1 cellular context compared by ENCODE assay signal in the genomic region with DNA sequence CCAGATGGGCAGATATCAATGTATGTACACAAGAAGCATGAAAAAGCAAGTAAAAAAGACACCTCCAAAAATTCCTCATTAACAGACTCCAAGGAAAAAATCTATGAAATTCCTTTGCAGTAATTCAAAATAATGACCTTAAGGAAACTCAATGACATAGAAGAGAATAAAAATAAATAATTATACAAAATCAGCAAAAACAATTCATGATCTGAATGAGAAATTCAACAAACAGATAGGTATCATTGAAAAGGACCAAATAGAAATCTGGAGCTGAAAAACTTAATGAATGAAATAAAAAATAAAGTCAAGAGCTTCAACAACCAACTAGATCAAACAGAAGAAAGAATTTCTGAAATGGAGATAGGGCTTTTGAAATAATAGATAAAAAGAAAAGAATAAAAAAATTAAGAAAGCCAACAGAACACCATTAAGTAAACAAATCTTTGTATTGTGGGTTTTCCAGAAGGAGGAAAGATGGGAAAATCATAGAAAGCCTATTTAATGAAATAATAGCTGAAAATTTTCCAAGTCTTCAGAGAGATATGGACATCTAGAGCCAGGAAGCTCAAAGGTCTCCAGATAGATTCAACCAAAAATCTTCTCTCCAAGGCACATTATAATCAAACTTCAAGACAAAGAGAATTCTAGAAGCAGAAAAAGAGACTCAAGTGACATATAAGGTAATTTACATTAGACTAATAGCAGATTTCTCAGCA.
A peak's percentile ranks its signal among the peaks of the same experiment; 100 is the strongest.
TF ChIP-seq lines count a peak whose summit lies in the region.

No MANE protein-coding gene starts in this region.

TF ChIP-seq in K562, 482 proteins besides CTCF, POLR2A, EP300 and RAD21 (continued from another document and continues in another):
- TF ChIP-seq ZNF75A (CRISPR knock-in tag; IDR thresholded peaks at IDR 0.05): no peak
- no peak for TF ChIP-seq PTTG1 (tag; IDR thresholded peaks at IDR 0.05; ENCODE audit: low read depth)
- TF ChIP-seq EHMT2 (IDR thresholded peaks at IDR 0.05): peak; percentile 63; the same call in 1 of the 2 replicates
- no peak for TF ChIP-seq SRSF9 (IDR thresholded peaks at IDR 0.05; ENCODE audit: borderline replicate concordance, low read depth, low read length)
- peak; percentile 71 to 91 for TF ChIP-seq TRIM24 (IDR thresholded peaks at IDR 0.05)
- no peak for TF ChIP-seq CBFB (CRISPR knock-in tag; IDR thresholded peaks at IDR 0.05)
- TF ChIP-seq, protein P1, sequence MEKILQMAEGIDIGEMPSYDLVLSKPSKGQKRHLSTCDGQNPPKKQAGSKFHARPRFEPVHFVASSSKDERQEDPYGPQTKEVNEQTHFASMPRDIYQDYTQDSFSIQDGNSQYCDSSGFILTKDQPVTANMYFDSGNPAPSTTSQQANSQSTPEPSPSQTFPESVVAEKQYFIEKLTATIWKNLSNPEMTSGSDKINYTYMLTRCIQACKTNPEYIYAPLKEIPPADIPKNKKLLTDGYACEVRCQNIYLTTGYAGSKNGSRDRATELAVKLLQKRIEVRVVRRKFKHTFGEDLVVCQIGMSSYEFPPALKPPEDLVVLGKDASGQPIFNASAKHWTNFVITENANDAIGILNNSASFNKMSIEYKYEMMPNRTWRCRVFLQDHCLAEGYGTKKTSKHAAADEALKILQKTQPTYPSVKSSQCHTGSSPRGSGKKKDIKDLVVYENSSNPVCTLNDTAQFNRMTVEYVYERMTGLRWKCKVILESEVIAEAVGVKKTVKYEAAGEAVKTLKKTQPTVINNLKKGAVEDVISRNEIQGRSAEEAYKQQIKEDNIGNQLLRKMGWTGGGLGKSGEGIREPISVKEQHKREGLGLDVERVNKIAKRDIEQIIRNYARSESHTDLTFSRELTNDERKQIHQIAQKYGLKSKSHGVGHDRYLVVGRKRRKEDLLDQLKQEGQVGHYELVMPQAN (IDR thresholded peaks at IDR 0.05; ENCODE audit: borderline replicate concordance): no peak
- no peak for TF ChIP-seq SPI1 (IDR thresholded peaks at IDR 0.05; ENCODE audit: borderline replicate concordance, low read depth, low read length)
- no peak for TF ChIP-seq RBM17 (IDR thresholded peaks at IDR 0.05; ENCODE audit: borderline replicate concordance, low read depth, low read length)
- no peak for TF ChIP-seq KLF6 (CRISPR knock-in tag; IDR thresholded peaks at IDR 0.05; ENCODE audit: borderline replicate concordance)
- TF ChIP-seq, protein P2, sequence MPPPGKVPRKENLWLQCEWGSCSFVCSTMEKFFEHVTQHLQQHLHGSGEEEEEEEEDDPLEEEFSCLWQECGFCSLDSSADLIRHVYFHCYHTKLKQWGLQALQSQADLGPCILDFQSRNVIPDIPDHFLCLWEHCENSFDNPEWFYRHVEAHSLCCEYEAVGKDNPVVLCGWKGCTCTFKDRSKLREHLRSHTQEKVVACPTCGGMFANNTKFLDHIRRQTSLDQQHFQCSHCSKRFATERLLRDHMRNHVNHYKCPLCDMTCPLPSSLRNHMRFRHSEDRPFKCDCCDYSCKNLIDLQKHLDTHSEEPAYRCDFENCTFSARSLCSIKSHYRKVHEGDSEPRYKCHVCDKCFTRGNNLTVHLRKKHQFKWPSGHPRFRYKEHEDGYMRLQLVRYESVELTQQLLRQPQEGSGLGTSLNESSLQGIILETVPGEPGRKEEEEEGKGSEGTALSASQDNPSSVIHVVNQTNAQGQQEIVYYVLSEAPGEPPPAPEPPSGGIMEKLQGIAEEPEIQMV (tag; conservative IDR thresholded peaks at IDR 0.05; ENCODE audit: low read depth): no peak
- TF ChIP-seq ZNF561 (CRISPR knock-in tag; conservative IDR thresholded peaks at IDR 0.05): no peak
- no peak for TF ChIP-seq MCM5 (IDR thresholded peaks at IDR 0.05; ENCODE audit: low read depth)
- TF ChIP-seq ZNF77 (CRISPR knock-in tag; IDR thresholded peaks at IDR 0.05): no peak
- TF ChIP-seq RB1 (IDR thresholded peaks at IDR 0.05; ENCODE audit: low read depth): no peak
- TF ChIP-seq CBX5 (IDR thresholded peaks at IDR 0.05; ENCODE audit: borderline replicate concordance, low read depth): peak; percentile 68; the same call in 1 of the 2 replicates
- peak; percentile 63; the same call in 1 of the 2 replicates for TF ChIP-seq ZEB2 (IDR thresholded peaks at IDR 0.05)
- TF ChIP-seq, protein P3, sequence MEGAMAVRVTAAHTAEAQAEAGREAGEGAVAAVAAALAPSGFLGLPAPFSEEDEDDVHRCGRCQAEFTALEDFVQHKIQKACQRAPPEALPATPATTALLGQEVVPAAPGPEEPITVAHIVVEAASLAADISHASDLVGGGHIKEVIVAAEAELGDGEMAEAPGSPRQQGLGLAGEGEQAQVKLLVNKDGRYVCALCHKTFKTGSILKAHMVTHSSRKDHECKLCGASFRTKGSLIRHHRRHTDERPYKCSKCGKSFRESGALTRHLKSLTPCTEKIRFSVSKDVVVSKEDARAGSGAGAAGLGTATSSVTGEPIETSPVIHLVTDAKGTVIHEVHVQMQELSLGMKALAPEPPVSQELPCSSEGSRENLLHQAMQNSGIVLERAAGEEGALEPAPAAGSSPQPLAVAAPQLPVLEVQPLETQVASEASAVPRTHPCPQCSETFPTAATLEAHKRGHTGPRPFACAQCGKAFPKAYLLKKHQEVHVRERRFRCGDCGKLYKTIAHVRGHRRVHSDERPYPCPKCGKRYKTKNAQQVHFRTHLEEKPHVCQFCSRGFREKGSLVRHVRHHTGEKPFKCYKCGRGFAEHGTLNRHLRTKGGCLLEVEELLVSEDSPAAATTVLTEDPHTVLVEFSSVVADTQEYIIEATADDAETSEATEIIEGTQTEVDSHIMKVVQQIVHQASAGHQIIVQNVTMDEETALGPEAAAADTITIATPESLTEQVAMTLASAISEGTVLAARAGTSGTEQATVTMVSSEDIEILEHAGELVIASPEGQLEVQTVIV (CRISPR knock-in tag; IDR thresholded peaks at IDR 0.05; ENCODE audit: borderline replicate concordance): no peak
- TF ChIP-seq HLTF (IDR thresholded peaks at IDR 0.05): peak; percentile 97
- no peak for TF ChIP-seq PHF8 (IDR thresholded peaks at IDR 0.05; ENCODE audit: borderline replicate concordance, low read length)
- TF ChIP-seq NR1H2 (CRISPR knock-in tag; IDR thresholded peaks at IDR 0.05): no peak
- no peak for TF ChIP-seq FOXP1 (CRISPR knock-in tag; IDR thresholded peaks at IDR 0.05)
- TF ChIP-seq EGR1 (conservative IDR thresholded peaks at IDR 0.05): no peak
- TF ChIP-seq, protein P4, sequence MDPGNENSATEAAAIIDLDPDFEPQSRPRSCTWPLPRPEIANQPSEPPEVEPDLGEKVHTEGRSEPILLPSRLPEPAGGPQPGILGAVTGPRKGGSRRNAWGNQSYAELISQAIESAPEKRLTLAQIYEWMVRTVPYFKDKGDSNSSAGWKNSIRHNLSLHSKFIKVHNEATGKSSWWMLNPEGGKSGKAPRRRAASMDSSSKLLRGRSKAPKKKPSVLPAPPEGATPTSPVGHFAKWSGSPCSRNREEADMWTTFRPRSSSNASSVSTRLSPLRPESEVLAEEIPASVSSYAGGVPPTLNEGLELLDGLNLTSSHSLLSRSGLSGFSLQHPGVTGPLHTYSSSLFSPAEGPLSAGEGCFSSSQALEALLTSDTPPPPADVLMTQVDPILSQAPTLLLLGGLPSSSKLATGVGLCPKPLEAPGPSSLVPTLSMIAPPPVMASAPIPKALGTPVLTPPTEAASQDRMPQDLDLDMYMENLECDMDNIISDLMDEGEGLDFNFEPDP (CRISPR knock-in tag; IDR thresholded peaks at IDR 0.05): no peak
- no peak for TF ChIP-seq ZNF121 (CRISPR knock-in tag; conservative IDR thresholded peaks at IDR 0.05)
- TF ChIP-seq GTF2F1 (IDR thresholded peaks at IDR 0.05; ENCODE audit: low read depth, low read length): no peak
- TF ChIP-seq ERF (CRISPR knock-in tag; IDR thresholded peaks at IDR 0.05): no peak
- no peak for TF ChIP-seq BCOR (IDR thresholded peaks at IDR 0.05)
- no peak for TF ChIP-seq PYGO2 (tag; IDR thresholded peaks at IDR 0.05)
- TF ChIP-seq ARID2 (IDR thresholded peaks at IDR 0.05): no peak
- TF ChIP-seq BCL6 (CRISPR knock-in tag; IDR thresholded peaks at IDR 0.05): no peak
- TF ChIP-seq, protein P5, sequence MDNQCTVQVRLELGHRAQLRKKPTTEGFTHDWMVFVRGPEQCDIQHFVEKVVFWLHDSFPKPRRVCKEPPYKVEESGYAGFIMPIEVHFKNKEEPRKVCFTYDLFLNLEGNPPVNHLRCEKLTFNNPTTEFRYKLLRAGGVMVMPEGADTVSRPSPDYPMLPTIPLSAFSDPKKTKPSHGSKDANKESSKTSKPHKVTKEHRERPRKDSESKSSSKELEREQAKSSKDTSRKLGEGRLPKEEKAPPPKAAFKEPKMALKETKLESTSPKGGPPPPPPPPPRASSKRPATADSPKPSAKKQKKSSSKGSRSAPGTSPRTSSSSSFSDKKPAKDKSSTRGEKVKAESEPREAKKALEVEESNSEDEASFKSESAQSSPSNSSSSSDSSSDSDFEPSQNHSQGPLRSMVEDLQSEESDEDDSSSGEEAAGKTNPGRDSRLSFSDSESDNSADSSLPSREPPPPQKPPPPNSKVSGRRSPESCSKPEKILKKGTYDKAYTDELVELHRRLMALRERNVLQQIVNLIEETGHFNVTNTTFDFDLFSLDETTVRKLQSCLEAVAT (IDR thresholded peaks at IDR 0.05): peak in 1 of 2 experiments; percentile 50; a peak in 1 of 4 replicates
- no peak for TF ChIP-seq PHB2 (IDR thresholded peaks at IDR 0.05; ENCODE audit: low read depth)
- TF ChIP-seq TCF3 (CRISPR knock-in tag; IDR thresholded peaks at IDR 0.05): no peak
- no peak for TF ChIP-seq FOXK1 (CRISPR knock-in tag; IDR thresholded peaks at IDR 0.05; ENCODE audit: borderline replicate concordance)
- TF ChIP-seq CC2D1A (IDR thresholded peaks at IDR 0.05): no peak
- TF ChIP-seq, protein P6, sequence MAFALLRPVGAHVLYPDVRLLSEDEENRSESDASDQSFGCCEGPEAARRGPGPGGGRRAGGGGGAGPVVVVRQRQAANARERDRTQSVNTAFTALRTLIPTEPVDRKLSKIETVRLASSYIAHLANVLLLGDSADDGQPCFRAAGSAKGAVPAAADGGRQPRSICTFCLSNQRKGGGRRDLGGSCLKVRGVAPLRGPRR (CRISPR knock-in tag; IDR thresholded peaks at IDR 0.05): no peak
- TF ChIP-seq, protein P7, sequence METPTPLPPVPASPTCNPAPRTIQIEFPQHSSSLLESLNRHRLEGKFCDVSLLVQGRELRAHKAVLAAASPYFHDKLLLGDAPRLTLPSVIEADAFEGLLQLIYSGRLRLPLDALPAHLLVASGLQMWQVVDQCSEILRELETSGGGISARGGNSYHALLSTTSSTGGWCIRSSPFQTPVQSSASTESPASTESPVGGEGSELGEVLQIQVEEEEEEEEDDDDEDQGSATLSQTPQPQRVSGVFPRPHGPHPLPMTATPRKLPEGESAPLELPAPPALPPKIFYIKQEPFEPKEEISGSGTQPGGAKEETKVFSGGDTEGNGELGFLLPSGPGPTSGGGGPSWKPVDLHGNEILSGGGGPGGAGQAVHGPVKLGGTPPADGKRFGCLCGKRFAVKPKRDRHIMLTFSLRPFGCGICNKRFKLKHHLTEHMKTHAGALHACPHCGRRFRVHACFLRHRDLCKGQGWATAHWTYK (CRISPR knock-in tag; IDR thresholded peaks at IDR 0.05): no peak
- TF ChIP-seq, protein P8, sequence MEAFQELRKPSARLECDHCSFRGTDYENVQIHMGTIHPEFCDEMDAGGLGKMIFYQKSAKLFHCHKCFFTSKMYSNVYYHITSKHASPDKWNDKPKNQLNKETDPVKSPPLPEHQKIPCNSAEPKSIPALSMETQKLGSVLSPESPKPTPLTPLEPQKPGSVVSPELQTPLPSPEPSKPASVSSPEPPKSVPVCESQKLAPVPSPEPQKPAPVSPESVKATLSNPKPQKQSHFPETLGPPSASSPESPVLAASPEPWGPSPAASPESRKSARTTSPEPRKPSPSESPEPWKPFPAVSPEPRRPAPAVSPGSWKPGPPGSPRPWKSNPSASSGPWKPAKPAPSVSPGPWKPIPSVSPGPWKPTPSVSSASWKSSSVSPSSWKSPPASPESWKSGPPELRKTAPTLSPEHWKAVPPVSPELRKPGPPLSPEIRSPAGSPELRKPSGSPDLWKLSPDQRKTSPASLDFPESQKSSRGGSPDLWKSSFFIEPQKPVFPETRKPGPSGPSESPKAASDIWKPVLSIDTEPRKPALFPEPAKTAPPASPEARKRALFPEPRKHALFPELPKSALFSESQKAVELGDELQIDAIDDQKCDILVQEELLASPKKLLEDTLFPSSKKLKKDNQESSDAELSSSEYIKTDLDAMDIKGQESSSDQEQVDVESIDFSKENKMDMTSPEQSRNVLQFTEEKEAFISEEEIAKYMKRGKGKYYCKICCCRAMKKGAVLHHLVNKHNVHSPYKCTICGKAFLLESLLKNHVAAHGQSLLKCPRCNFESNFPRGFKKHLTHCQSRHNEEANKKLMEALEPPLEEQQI (IDR thresholded peaks at IDR 0.05): 0 out of 2 replicates have a peak, but pooled peaks have one; percentile 47
- no peak for TF ChIP-seq SUPT5H (IDR thresholded peaks at IDR 0.05)
- TF ChIP-seq ZNF778 (CRISPR knock-in tag; IDR thresholded peaks at IDR 0.05): no peak
- TF ChIP-seq ZSCAN32 (CRISPR knock-in tag; IDR thresholded peaks at IDR 0.05): no peak
- no peak for TF ChIP-seq ZNF212 (CRISPR knock-in tag; IDR thresholded peaks at IDR 0.05)
- TF ChIP-seq, protein P9, sequence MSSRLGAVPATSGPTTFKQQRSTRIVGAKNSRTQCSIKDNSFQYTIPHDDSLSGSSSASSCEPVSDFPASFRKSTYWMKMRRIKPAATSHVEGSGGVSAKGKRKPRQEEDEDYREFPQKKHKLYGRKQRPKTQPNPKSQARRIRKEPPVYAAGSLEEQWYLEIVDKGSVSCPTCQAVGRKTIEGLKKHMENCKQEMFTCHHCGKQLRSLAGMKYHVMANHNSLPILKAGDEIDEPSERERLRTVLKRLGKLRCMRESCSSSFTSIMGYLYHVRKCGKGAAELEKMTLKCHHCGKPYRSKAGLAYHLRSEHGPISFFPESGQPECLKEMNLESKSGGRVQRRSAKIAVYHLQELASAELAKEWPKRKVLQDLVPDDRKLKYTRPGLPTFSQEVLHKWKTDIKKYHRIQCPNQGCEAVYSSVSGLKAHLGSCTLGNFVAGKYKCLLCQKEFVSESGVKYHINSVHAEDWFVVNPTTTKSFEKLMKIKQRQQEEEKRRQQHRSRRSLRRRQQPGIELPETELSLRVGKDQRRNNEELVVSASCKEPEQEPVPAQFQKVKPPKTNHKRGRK (tag; IDR thresholded peaks at IDR 0.05): peak; percentile 60
- no peak for TF ChIP-seq MEF2D (tag; conservative IDR thresholded peaks at IDR 0.05; ENCODE audit: low read depth)
- no peak for TF ChIP-seq FIP1L1 (IDR thresholded peaks at IDR 0.05; ENCODE audit: low read depth, low read length, poor library complexity, severe bottlenecking)
- TF ChIP-seq, protein P10, sequence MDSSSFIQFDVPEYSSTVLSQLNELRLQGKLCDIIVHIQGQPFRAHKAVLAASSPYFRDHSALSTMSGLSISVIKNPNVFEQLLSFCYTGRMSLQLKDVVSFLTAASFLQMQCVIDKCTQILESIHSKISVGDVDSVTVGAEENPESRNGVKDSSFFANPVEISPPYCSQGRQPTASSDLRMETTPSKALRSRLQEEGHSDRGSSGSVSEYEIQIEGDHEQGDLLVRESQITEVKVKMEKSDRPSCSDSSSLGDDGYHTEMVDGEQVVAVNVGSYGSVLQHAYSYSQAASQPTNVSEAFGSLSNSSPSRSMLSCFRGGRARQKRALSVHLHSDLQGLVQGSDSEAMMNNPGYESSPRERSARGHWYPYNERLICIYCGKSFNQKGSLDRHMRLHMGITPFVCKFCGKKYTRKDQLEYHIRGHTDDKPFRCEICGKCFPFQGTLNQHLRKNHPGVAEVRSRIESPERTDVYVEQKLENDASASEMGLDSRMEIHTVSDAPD (CRISPR knock-in tag; IDR thresholded peaks at IDR 0.05): no peak
- TF ChIP-seq PRMT5 (CRISPR knock-in tag; IDR thresholded peaks at IDR 0.05): no peak
- TF ChIP-seq ZFP30 (CRISPR knock-in tag; IDR thresholded peaks at IDR 0.05; ENCODE audit: borderline replicate concordance): peak; percentile 96
